Comparison of ENCODE assay signal across 12 cellular contexts in the genomic region with DNA sequence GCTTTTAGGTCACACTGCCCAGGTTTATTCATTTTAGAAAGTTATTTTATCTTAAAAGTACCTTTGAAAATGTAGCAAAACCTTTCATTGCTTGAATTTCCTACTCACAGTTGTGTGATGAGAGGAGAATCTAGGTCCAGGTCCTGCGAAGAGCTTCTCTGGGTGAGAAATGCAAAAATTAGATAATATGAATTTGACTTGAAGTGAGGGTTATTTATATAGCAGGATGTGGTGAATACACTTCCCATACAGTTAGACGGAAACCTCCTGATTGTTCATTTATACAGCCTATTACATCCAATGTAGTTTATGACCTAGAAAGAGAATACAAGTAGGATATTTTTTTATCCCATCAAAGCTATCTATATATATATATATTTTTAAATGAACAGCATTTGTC. TPM values are rescaled to one million over a fixed set of nuclear protein-coding genes. Genes with fewer than 3 reads are reported as not detected.
A peak's percentile ranks its signal among the peaks of the same experiment; 100 is the strongest.
DNase-seq lines count a peak whose midpoint lies in the region; ATAC-seq, FAIRE-seq and TF ChIP-seq lines count a peak whose summit lies in the region.
"Had no signal": no experiment of that assay in that cellular context is flagged by ENCODE, and none has a peak within 500 bp of the region (broad histone marks: within the 10 kb centered on the region; RNA-seq: fewer than 3 reads in every experiment).

No MANE protein-coding gene starts in this region.

- intact Hi-C loops in pancreas (cut with DNase I), result loop anchor here in 1 of 3 donors (5.0 kb wide), 1 partner anchor 1028 kb away; a partner anchor contains a TSS

- peak overlapping the region; percentile 45 for H3K4me2 ChIP-seq in SU-DHL-6 (ENCODE audit: low read depth, low read length, poor library complexity, severe bottlenecking)

- DNase-seq in GM06990 (ENCODE audit: extremely low read depth, insufficient read length) (peak; percentile 35), NCI-H82 treated with DMSO at 0.1 percent for 48 hours (lab: John Stamatoyannopoulos, UW; ENCODE audit: unreplicated experiment) (no peak), pancreas (no peak), NCI-H2029 treated with DMSO at 0.1 percent for 48 hours (lab: John Stamatoyannopoulos, UW) (no peak)
- DNase-seq: mucosa of descending colon; NCI-H2081 treated with DMSO at 0.1 percent for 48 hours; stimulated activated CD4-positive, alpha-beta T cell treated with anti-CD3 and anti-CD28 coated beads, Interleukin-15, amount 100 ng/mL, for 24 hours had no signal

- TF ChIP-seq CTCF in GM06990 (IDR thresholded peaks at IDR 0.05; ENCODE audit: insufficient read depth, low read length, poor library complexity, severe bottlenecking) (no peak), SU-DHL-6 (IDR thresholded peaks at IDR 0.05; ENCODE audit: insufficient read depth, low read length, poor library complexity, severe bottlenecking) (no peak), pancreas (IDR thresholded peaks at IDR 0.05) (no peak)

- H3K27ac ChIP-seq in SU-DHL-6 (ENCODE audit: low read depth, low read length), result peak overlapping the region; percentile 58
- no peak overlapping the region for H3K27ac ChIP-seq in pancreas

- H3K9ac ChIP-seq in SU-DHL-6 (ENCODE audit: low read length), result peak overlapping the region; percentile 16; the same call in 1 of the 2 replicates

- no peaks in the 10 kb centered on the region for H3K9me2 ChIP-seq in SU-DHL-6 (replicated peaks; ENCODE audit: insufficient read depth, low read length)

- H3K36me3 ChIP-seq in GM06990 (ENCODE audit: control insufficient read depth, insufficient read depth, low read length) (no peaks in the 10 kb centered on the region), SU-DHL-6 (ENCODE audit: low read length) (0 out of 2 replicates have a peak, but pooled peaks cover 5% of the 10 kb centered on the region), pancreas (no peaks in the 10 kb centered on the region)

- peaks cover 32% of the 10 kb centered on the region for H3F3A ChIP-seq in SU-DHL-6 (ENCODE audit: insufficient read depth)

- no peaks in the 10 kb centered on the region for H3K9me3 ChIP-seq in SU-DHL-6 (ENCODE audit: insufficient read depth, low read length)
- no peaks in the 10 kb centered on the region for H3K9me3 ChIP-seq in pancreas
- H3K9me3 ChIP-seq: mucosa of descending colon had no signal

- no peak overlapping the region for H2AFZ ChIP-seq in SU-DHL-6 (ENCODE audit: low read depth, low read length, severe bottlenecking)

- peaks cover 24% of the 10 kb centered on the region for H4K20me1 ChIP-seq in SU-DHL-6 (ENCODE audit: low read depth, low read length)

- peaks cover 44% of the 10 kb centered on the region for H3K79me2 ChIP-seq in SU-DHL-6 (ENCODE audit: insufficient read depth, low read length)

- H3K4me1 ChIP-seq in pancreas, result no peaks in the 10 kb centered on the region

- H3K4me3 ChIP-seq in GM06990 (replicated peaks; ENCODE audit: low read depth, low read length), result no peak overlapping the region
- no peak overlapping the region for H3K4me3 ChIP-seq in SU-DHL-6 (ENCODE audit: insufficient read depth, low read length, poor library complexity, severe bottlenecking)
- no peak overlapping the region for H3K4me3 ChIP-seq in pancreas
- H3K4me3 ChIP-seq: mucosa of descending colon had no signal

- ATAC-seq in GM19467 (IDR thresholded peaks at IDR 0.05; ENCODE audit: unreplicated experiment), result peak; percentile 71
- ATAC-seq in HG03457 (IDR thresholded peaks at IDR 0.05; ENCODE audit: unreplicated experiment), result peak; percentile 59
- ATAC-seq in HG02970 (IDR thresholded peaks at IDR 0.05; ENCODE audit: low FRiP score, unreplicated experiment), result no peak
- ATAC-seq in pancreas, result no peak
- ATAC-seq: HCT116, mucosa of descending colon had no signal

- no peaks in the 10 kb centered on the region for H3K27me3 ChIP-seq in GM06990 (replicated peaks; ENCODE audit: control insufficient read depth, insufficient read depth, low read length)
- H3K27me3 ChIP-seq in SU-DHL-6 (ENCODE audit: low read length), result no peaks in the 10 kb centered on the region
- H3K27me3 ChIP-seq in pancreas, result no peaks in the 10 kb centered on the region

- no peak for FAIRE-seq in pancreas (lab: Jason Lieb, UNC)

- WGBS in pancreas, 2 donors, result 83 to 86% methylated on average over 2 of the region's 2 CpGs

RNA-seq across cellular contexts. Expression of a gene that starts 30.5 kb away (rescaled TPM):
- total RNA-seq in pancreas, result 10 to 100 TPM in 2 of 6 donors, 1 to 10 TPM in 4; 6.7 to 11.7 (median 8.8) TPM
- 1 to 10 TPM; 3.3 TPM for polyA plus RNA-seq in pancreas

Comparison
In these comparisons a context has a peak if more than half of its experiments do, and no peak if none do; other contexts are left out.
1. ATAC-seq: peak in GM19467 (single experiment) and HG03457 (single experiment); none in HG02970 (single experiment) and pancreas (0 of 4).